In the genomic region with DNA sequence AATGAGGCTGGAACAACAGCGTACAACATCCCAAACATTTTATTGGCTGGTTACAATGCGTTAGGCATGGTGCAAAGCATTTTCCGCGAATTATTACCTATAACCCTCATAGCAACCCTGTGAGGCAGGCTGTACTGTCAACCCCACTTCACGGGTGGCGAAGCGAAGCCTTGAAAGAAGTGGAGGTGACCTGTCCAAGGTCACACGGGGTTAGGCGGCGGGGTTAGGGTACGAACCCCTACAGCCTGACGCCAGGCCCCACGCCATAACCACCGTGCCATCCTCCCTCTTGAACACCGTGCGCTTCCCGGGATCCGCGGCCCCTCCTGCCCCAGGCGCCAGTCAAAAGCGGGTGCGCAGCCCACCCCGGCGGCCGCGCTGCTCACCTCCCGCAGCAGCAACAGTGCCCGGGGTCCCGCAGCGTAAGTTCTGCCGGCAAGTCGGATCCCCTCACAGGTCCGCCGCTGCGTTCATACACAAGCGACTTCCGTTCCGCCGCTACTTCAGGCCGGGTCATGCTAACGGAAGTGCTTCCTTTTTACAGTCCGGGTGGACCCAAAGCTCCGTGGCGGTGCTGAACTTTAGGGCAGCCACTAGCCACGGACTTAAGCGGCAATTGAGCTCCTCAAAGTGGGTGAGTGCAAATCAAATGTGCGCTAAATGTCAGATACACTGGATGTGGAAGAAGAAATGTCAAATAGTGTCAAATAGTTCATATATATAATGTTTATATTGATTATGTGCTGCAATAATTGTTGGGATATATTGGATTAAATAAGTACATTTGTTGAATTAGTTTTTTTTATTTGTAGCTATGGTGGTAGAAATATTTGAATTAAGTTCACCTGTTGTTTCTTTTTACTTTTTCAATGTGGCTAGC, we compare ENCODE assay signal across 8 cellular contexts. TPM values are rescaled to one million over a fixed set of nuclear protein-coding genes. Genes with fewer than 3 reads are reported as not detected.
DNase-seq lines count a peak whose midpoint lies in the region; ATAC-seq and TF ChIP-seq lines count a peak whose summit lies in the region.

A gene with protein sequence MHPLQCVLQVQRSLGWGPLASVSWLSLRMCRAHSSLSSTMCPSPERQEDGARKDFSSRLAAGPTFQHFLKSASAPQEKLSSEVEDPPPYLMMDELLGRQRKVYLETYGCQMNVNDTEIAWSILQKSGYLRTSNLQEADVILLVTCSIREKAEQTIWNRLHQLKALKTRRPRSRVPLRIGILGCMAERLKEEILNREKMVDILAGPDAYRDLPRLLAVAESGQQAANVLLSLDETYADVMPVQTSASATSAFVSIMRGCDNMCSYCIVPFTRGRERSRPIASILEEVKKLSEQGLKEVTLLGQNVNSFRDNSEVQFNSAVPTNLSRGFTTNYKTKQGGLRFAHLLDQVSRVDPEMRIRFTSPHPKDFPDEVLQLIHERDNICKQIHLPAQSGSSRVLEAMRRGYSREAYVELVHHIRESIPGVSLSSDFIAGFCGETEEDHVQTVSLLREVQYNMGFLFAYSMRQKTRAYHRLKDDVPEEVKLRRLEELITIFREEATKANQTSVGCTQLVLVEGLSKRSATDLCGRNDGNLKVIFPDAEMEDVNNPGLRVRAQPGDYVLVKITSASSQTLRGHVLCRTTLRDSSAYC (minus strand): TSS at position 478 of the 880 bp plus-strand sequence. CDS start 4,455 bp downstream, outside the sequence.

- DNase-seq in ELR (ENCODE audit: low read depth) (peak; percentile 97), HEK293T (ENCODE audit: extremely low spot score) (peak; percentile 88), NCI-H1092 (lab: John Stamatoyannopoulos, UW) (peak; percentile 87), glomerular visceral epithelial cell (ENCODE audit: extremely low spot score) (peak; percentile 89), occipital lobe (lab: John Stamatoyannopoulos, UW) (peak; percentile 68), superior temporal gyrus (ENCODE audit: extremely low spot score) (peak; percentile 93)
- peak; percentile 84 for DNase-seq in activated naive CD4-positive, alpha-beta T cell treated with anti-CD3 and anti-CD28 coated beads, Interleukin-2, amount 50 U/mL, for 16 hours

- POLR2A ChIA-PET in HEK293T (lab: Yijun Ruan, JAX) = interaction anchor here (0.6 to 1.7 kb wide), 14 partner anchors 10 to 274 kb away, joined by 3 to 15 read pairs (median 4); a partner anchor contains a TSS

- peak; percentile 98 for ATAC-seq in SK-N-SH treated with all-trans-retinoic acid at 6 μM for 48 hours

- CTCF ChIA-PET in HEK293T (lab: Yijun Ruan, JAX) = no interaction called here

TF ChIP-seq in HEK293T, 16 proteins besides CTCF, POLR2A, EP300 and RAD21:
- TF ChIP-seq SUZ12 (IDR thresholded peaks at IDR 0.05) (no peak), BHLHE40 (IDR thresholded peaks at IDR 0.05; ENCODE audit: borderline replicate concordance) (no peak), FOXM1 (IDR thresholded peaks at IDR 0.05; ENCODE audit: borderline replicate concordance) (no peak), FOXK2 (IDR thresholded peaks at IDR 0.05) (0 out of 2 replicates have a peak, but pooled peaks have one; percentile 55), ARNT (IDR thresholded peaks at IDR 0.05) (0 out of 2 replicates have a peak, but pooled peaks have one; percentile 12), TARDBP (IDR thresholded peaks at IDR 0.05) (no peak), FOXA1 (IDR thresholded peaks at IDR 0.05) (no peak), LEF1 (IDR thresholded peaks at IDR 0.05; ENCODE audit: borderline replicate concordance) (peak; percentile 12; the same call in 1 of the 2 replicates), HDGF (IDR thresholded peaks at IDR 0.05; ENCODE audit: borderline replicate concordance) (no peak), NFRKB (IDR thresholded peaks at IDR 0.05) (peak; percentile 47; the same call in 1 of the 2 replicates), SP1 (IDR thresholded peaks at IDR 0.05) (no peak), CTBP1 (IDR thresholded peaks at IDR 0.05; ENCODE audit: borderline replicate concordance) (peak; percentile 86; the same call in 1 of the 2 replicates), ELF4 (IDR thresholded peaks at IDR 0.05) (no peak; the same call in 1 of the 2 replicates), ZNF384 (IDR thresholded peaks at IDR 0.05) (no peak), L3MBTL2 (conservative IDR thresholded peaks at IDR 0.05) (peak; percentile 39)
- TF ChIP-seq, protein P1, sequence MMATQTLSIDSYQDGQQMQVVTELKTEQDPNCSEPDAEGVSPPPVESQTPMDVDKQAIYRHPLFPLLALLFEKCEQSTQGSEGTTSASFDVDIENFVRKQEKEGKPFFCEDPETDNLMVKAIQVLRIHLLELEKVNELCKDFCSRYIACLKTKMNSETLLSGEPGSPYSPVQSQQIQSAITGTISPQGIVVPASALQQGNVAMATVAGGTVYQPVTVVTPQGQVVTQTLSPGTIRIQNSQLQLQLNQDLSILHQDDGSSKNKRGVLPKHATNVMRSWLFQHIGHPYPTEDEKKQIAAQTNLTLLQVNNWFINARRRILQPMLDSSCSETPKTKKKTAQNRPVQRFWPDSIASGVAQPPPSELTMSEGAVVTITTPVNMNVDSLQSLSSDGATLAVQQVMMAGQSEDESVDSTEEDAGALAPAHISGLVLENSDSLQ (IDR thresholded peaks at IDR 0.05) = peak; percentile 69

TF ChIP-seq in SK-N-SH treated with all-trans-retinoic acid at 6 μM for 48 hours, 23 proteins besides CTCF, POLR2A, EP300 and RAD21:
- TF ChIP-seq ZNF70 (CRISPR knock-in tag; IDR thresholded peaks at IDR 0.05) (no peak), ZNF8 (CRISPR knock-in tag; IDR thresholded peaks at IDR 0.05) (peak; percentile 16; the same call in 1 of the 2 replicates)

RNA-seq across cellular contexts. Expression of the gene that starts here (rescaled TPM):
- 20.4 TPM for total RNA-seq in occipital lobe

Comparison
In these comparisons a context has a peak if more than half of its experiments do, and no peak if none do; other contexts are left out.
1. Peak in every context shown above with its lines: DNase-seq and ATAC-seq.